ENCODE assay signal across 8 cellular contexts in the genomic region with DNA sequence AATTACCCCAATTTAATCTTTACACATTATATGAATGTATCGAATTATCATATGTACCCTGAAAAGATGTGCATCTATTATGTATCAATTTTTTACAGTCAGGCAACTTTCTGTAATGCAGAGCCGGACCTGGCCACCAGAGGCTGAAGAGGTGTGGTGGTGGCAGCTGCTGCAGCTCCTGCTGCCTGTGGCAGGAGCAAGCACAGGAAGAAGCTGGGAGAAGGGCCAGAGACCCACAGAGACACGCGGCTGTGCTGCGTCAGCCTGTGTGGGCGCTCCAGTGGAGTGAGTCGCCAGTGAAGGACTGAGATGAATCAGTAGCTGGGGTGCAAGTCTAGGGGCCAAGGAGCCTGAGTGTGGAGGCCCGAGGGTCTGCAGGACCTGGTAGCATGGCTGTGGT.
DNase-seq lines count a peak whose midpoint lies in the region; ATAC-seq and TF ChIP-seq lines count a peak whose summit lies in the region.

No MANE protein-coding gene starts in this region.

- H3K9me3 ChIP-seq in breast epithelium (no peaks in the 10 kb centered on the region), OCI-LY1 (ENCODE audit: low read length) (no peaks in the 10 kb centered on the region)

- peak; percentile 37 for TF ChIP-seq CTCF in MCF 10A (IDR thresholded peaks at IDR 0.05; ENCODE audit: unreplicated experiment)
- TF ChIP-seq CTCF in breast epithelium (IDR thresholded peaks at IDR 0.05): no peak
- peak; percentile 23; the same call in 1 of the 2 replicates for TF ChIP-seq CTCF in OCI-LY1 (IDR thresholded peaks at IDR 0.05; ENCODE audit: low read length)
- peak; percentile 11 for TF ChIP-seq CTCF in fibroblast of pulmonary artery (IDR thresholded peaks at IDR 0.05; ENCODE audit: low read length, missing control alignments)

- no peak overlapping the region for H3K4me2 ChIP-seq in OCI-LY1 (ENCODE audit: low read length)

- no peaks in the 10 kb centered on the region for H3K9me2 ChIP-seq in OCI-LY1 (ENCODE audit: low read depth, low read length)

- no peak overlapping the region for H3K4me3 ChIP-seq in breast epithelium
- no peak overlapping the region for H3K4me3 ChIP-seq in OCI-LY1 (ENCODE audit: low read depth, low read length, poor library complexity, severe bottlenecking)
- no peak overlapping the region for H3K4me3 ChIP-seq in fibroblast of pulmonary artery (replicated peaks; ENCODE audit: low read depth, low read length)

- ATAC-seq in stimulated activated naive CD8-positive, alpha-beta T cell treated with anti-CD3 and anti-CD28 coated beads, Interleukin-15, amount 100 ng/mL, for 72 hours: peak; percentile 45
- no peak for ATAC-seq in HG03460 (IDR thresholded peaks at IDR 0.05; ENCODE audit: unreplicated experiment)

- H3K4me1 ChIP-seq in breast epithelium (no peaks in the 10 kb centered on the region), OCI-LY1 (ENCODE audit: insufficient read depth, low read length, severe bottlenecking) (no peaks in the 10 kb centered on the region)

- no peaks in the 10 kb centered on the region for H3F3A ChIP-seq in OCI-LY1 (ENCODE audit: insufficient read depth, low read length)

- no peaks in the 10 kb centered on the region for H4K20me1 ChIP-seq in OCI-LY1 (ENCODE audit: insufficient read depth, low read length)

- H3K27me3 ChIP-seq in breast epithelium (peaks cover 0 to 4% of the 10 kb centered on the region in 2 donors), OCI-LY1 (ENCODE audit: insufficient read depth, low read length) (no peaks in the 10 kb centered on the region)

- no peaks in the 10 kb centered on the region for H3K36me3 Mint-ChIP-seq in MCF 10A (ENCODE audit: insufficient read depth, unreplicated experiment)

- H3K9me3 Mint-ChIP-seq in MCF 10A (ENCODE audit: unreplicated experiment): no peaks in the 10 kb centered on the region
- no peaks in the 10 kb centered on the region for H3K9me3 Mint-ChIP-seq in stimulated activated naive CD8-positive, alpha-beta T cell treated with anti-CD3 and anti-CD28 coated beads, Interleukin-15, amount 100 ng/mL, for 72 hours

- H3K4me3 Mint-ChIP-seq in MCF 10A (ENCODE audit: unreplicated experiment): no peak overlapping the region
- no peak overlapping the region for H3K4me3 Mint-ChIP-seq in stimulated activated naive CD8-positive, alpha-beta T cell treated with anti-CD3 and anti-CD28 coated beads, Interleukin-15, amount 100 ng/mL, for 72 hours

- H3K27ac ChIP-seq in breast epithelium (no peak overlapping the region), OCI-LY1 (ENCODE audit: low read depth, low read length, poor library complexity, severe bottlenecking) (no peak overlapping the region)

- DNase-seq in MCF 10A (ENCODE audit: unreplicated experiment) (peak; percentile 70), breast epithelium (ENCODE audit: low spot score in 2 of 2) (no peak), fibroblast of pulmonary artery (ENCODE audit: low read depth) (peak; percentile 11), GOT3 (lab: John Stamatoyannopoulos, UW) (no peak), T-helper 1 cell (no peak)
- DNase-seq in stimulated activated naive CD8-positive, alpha-beta T cell treated with anti-CD3 and anti-CD28 coated beads, Interleukin-15, amount 100 ng/mL, for 72 hours: no peak

- intact Hi-C loops in MCF 10A (cut with micrococcal nuclease): no loop called here
- intact Hi-C loops in breast epithelium (cut with DNase I; ENCODE audit: low total_unique reads): no loop called here

- H3K27me3 Mint-ChIP-seq in MCF 10A (ENCODE audit: insufficient read depth, unreplicated experiment): no peaks in the 10 kb centered on the region
- peaks cover 38% of the 10 kb centered on the region for H3K27me3 Mint-ChIP-seq in stimulated activated naive CD8-positive, alpha-beta T cell treated with anti-CD3 and anti-CD28 coated beads, Interleukin-15, amount 100 ng/mL, for 72 hours

- H2AFZ ChIP-seq in OCI-LY1 (ENCODE audit: low read length): no peak overlapping the region

- H3K36me3 ChIP-seq in breast epithelium: no peaks in the 10 kb centered on the region
- H3K36me3 ChIP-seq in OCI-LY1 (ENCODE audit: insufficient read depth, low read length): no peaks in the 10 kb centered on the region

- H3K27ac Mint-ChIP-seq in MCF 10A (ENCODE audit: low read depth, unreplicated experiment): peak overlapping the region; percentile 50
- no peak overlapping the region for H3K27ac Mint-ChIP-seq in stimulated activated naive CD8-positive, alpha-beta T cell treated with anti-CD3 and anti-CD28 coated beads, Interleukin-15, amount 100 ng/mL, for 72 hours

- no peaks in the 10 kb centered on the region for H3K79me2 ChIP-seq in OCI-LY1 (ENCODE audit: insufficient read depth, low read length)

- no TSS peak for BruUV-seq in MCF 10A (replicated peaks; lab: Mats Ljungman, UMichigan)

- CTCF ChIA-PET in MCF 10A (lab: Yijun Ruan, JAX): interaction anchor here (0.6 to 1.5 kb wide), 8 partner anchors 12 to 471 kb away, joined by 3 to 5 read pairs (median 3); no protein-coding TSS in a partner anchor

- H3K4me1 Mint-ChIP-seq in MCF 10A (ENCODE audit: insufficient read depth, unreplicated experiment): peaks cover 27% of the 10 kb centered on the region
- peaks cover 5% of the 10 kb centered on the region for H3K4me1 Mint-ChIP-seq in stimulated activated naive CD8-positive, alpha-beta T cell treated with anti-CD3 and anti-CD28 coated beads, Interleukin-15, amount 100 ng/mL, for 72 hours

- H3K9ac ChIP-seq in OCI-LY1 (ENCODE audit: low read length): no peak overlapping the region

- POLR2A ChIA-PET in MCF 10A (lab: Yijun Ruan, JAX): interaction anchor here (0.5 to 1.1 kb wide), 7 partner anchors 12 to 629 kb away, joined by 3 to 6 read pairs (median 3); no protein-coding TSS in a partner anchor

- no peak for TF ChIP-seq POLR2A in breast epithelium (IDR thresholded peaks at IDR 0.05)

Comparison
In these comparisons a context has a peak if more than half of its experiments do, and no peak if none do; other contexts are left out.
1. DNase-seq: peak in MCF 10A (single experiment) and fibroblast of pulmonary artery (single experiment); none in breast epithelium (0 of 2), stimulated activated naive CD8-positive, alpha-beta T cell treated with anti-CD3 and anti-CD28 coated beads, Interleukin-15, amount 100 ng/mL, for 72 hours (0 of 2), GOT3 (single experiment) and T-helper 1 cell (0 of 5).
2. CTCF ChIP-seq: peak in MCF 10A (single experiment), OCI-LY1 (single experiment) and fibroblast of pulmonary artery (single experiment); none in breast epithelium (0 of 3).